Comparison of ENCODE assay signal across 8 cellular contexts in the genomic region with DNA sequence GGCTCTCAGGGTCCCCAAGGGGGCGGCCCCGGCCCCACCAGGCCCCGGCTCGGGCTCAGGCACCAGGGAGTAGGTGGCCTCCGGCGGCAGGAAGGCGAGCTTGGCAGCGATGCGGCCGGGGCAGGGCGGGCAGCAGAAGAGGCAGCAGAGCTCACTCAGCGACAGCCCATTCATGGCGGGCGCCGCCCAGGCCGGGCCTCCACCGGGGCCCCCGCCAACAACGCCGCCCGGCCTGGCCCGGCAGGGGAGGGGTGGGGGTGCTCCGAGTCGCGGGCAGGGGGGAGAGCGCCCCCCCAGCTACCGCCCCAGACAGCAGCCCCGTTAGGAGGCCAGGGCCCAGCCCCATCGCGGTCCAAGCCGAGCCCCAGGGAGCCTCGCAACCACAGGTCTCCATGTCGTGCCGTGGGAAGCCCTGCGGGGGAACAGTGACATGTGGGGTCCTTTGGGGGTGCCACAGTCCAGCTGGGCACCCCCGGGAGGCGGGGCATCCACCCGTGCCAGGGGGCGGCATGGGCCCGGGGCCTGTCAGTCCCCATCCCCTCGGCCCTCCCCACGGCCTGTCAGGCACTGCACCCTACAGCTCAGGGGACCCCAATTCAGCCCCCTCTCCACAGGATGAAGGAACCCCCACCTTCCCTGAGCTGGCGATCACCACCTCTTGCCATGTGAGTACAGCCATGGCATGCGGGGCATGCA. TPM values are rescaled to one million over a fixed set of nuclear protein-coding genes. Genes with fewer than 3 reads are reported as not detected.
DNase-seq lines count a peak whose midpoint lies in the region; ATAC-seq and TF ChIP-seq lines count a peak whose summit lies in the region.
"Not testable (repeated sequence)": the region's sequence is repeated elsewhere in the genome, so short reads cannot be mapped to it uniquely, and the experiment has no call there.

No MANE protein-coding gene starts in this region.

- H3K36me3 Mint-ChIP-seq in CD4-positive, CD25-positive, alpha-beta regulatory T cell = peaks cover 15% of the 10 kb centered on the region
- H3K36me3 Mint-ChIP-seq in T-cell = peaks cover 11% of the 10 kb centered on the region
- peaks cover 31% of the 10 kb centered on the region for H3K36me3 Mint-ChIP-seq in activated T-helper 17 cell treated with anti-CD3 and anti-CD28 coated beads, Interleukin-2, amount 50 U/mL, for 72 hours (ENCODE audit: low read depth)

- not testable (repeated sequence) for H3K9me3 Mint-ChIP-seq in CD4-positive, CD25-positive, alpha-beta regulatory T cell; T-cell; activated T-helper 17 cell treated with anti-CD3 and anti-CD28 coated beads, Interleukin-2, amount 50 U/mL, for 72 hours

- peak overlapping the region; percentile 34 for H3K56ac ChIP-seq in mesendoderm (ENCODE audit: low read length)

- H3K27me3 ChIP-seq in CD4-positive, CD25-positive, alpha-beta regulatory T cell (ENCODE audit: control insufficient read depth, insufficient read depth, low read length); heart right ventricle; mesendoderm (ENCODE audit: insufficient read depth, low read length, poor library complexity); psoas muscle (ENCODE audit: insufficient read depth in 3 of 3, low read length in 2 of 3); thoracic aorta (replicated peaks; ENCODE audit: insufficient read depth): not testable (repeated sequence)

- H3K79me2 ChIP-seq in mesendoderm (ENCODE audit: control insufficient read depth, insufficient read depth, low read length) = peaks cover 28% of the 10 kb centered on the region

- intact Hi-C loops in heart right ventricle (cut with DNase I); psoas muscle (cut with DNase I): not testable (repeated sequence)

- not testable (repeated sequence) for H3K18ac ChIP-seq in mesendoderm (ENCODE audit: low read length)

- not testable (repeated sequence) for H4K8ac ChIP-seq in mesendoderm (ENCODE audit: low read depth, low read length)

- POLR2A ChIA-PET in T-cell (lab: Charles Lee) = not testable (repeated sequence)

- peak overlapping the region; percentile 96 to 100 (median 100) for H3K4me3 Mint-ChIP-seq in CD4-positive, CD25-positive, alpha-beta regulatory T cell
- H3K4me3 Mint-ChIP-seq in T-cell = peak overlapping the region; percentile 94 to 99 (median 97)
- peak overlapping the region; percentile 91 for H3K4me3 Mint-ChIP-seq in activated T-helper 17 cell treated with anti-CD3 and anti-CD28 coated beads, Interleukin-2, amount 50 U/mL, for 72 hours

- not testable (repeated sequence) for H2BK120ac ChIP-seq in mesendoderm (ENCODE audit: low read depth, low read length)

- not testable (repeated sequence) for H3K4me3 ChIP-seq in CD4-positive, CD25-positive, alpha-beta regulatory T cell (ENCODE audit: low read depth, low read length); mesendoderm (ENCODE audit: low read length)
- H3K4me3 ChIP-seq in heart right ventricle (peak overlapping the region in 9 of 10 donors; percentile 28 to 100 (median 96)), psoas muscle (peak overlapping the region; percentile 97), thoracic aorta (peak overlapping the region; percentile 45)

- not testable (repeated sequence) for H3K9ac ChIP-seq in mesendoderm (ENCODE audit: low read length)

- H3K36me3 ChIP-seq in CD4-positive, CD25-positive, alpha-beta regulatory T cell (ENCODE audit: control insufficient read depth, insufficient read depth, low read length); mesendoderm (ENCODE audit: control insufficient read depth, insufficient read depth, low read length); psoas muscle (ENCODE audit: insufficient read depth in 1 of 2, low read depth in 1 of 2); thoracic aorta: not testable (repeated sequence)
- H3K36me3 ChIP-seq in heart right ventricle = peaks cover 0 to 29% (median 0%) of the 10 kb centered on the region in 9 donors

- H3K79me1 ChIP-seq in mesendoderm (ENCODE audit: low read length) = peaks cover 23% of the 10 kb centered on the region

- not testable (repeated sequence) for H3K4ac ChIP-seq in mesendoderm (ENCODE audit: low read depth, low read length)

- CTCF ChIA-PET in T-cell (lab: Charles Lee) = not testable (repeated sequence)

- H3K4me1 ChIP-seq in CD4-positive, CD25-positive, alpha-beta regulatory T cell (ENCODE audit: control insufficient read depth, insufficient read depth, low read length, poor library complexity, severe bottlenecking) = peaks cover 47% of the 10 kb centered on the region
- H3K4me1 ChIP-seq in heart right ventricle (peaks cover 28 to 61% (median 51%) of the 10 kb centered on the region in 9 donors), psoas muscle (peaks cover 30% of the 10 kb centered on the region), thoracic aorta (ENCODE audit: control insufficient read depth in 1 of 2, low read depth in 2 of 2) (peaks cover 19 to 43% of the 10 kb centered on the region in 2 donors)
- H3K4me1 ChIP-seq in mesendoderm (ENCODE audit: control insufficient read depth, low read depth, low read length) = not testable (repeated sequence)

- not testable (repeated sequence) for DNase-seq in CD4-positive, CD25-positive, alpha-beta regulatory T cell; T-cell; heart right ventricle; mesendoderm; psoas muscle; thoracic aorta (ENCODE audit: low spot score)
- DNase-seq in caudate nucleus (lab: John Stamatoyannopoulos, UW) = peak in 4 of 61 donors; percentile 23 to 56 (median 40)

- peak overlapping the region; percentile 98 to 100 (median 99) for H3K27ac Mint-ChIP-seq in CD4-positive, CD25-positive, alpha-beta regulatory T cell
- peak overlapping the region; percentile 95 to 99 for H3K27ac Mint-ChIP-seq in T-cell
- H3K27ac Mint-ChIP-seq in activated T-helper 17 cell treated with anti-CD3 and anti-CD28 coated beads, Interleukin-2, amount 50 U/mL, for 72 hours = peak overlapping the region; percentile 87

- H3K27me3 Mint-ChIP-seq in CD4-positive, CD25-positive, alpha-beta regulatory T cell; T-cell; activated T-helper 17 cell treated with anti-CD3 and anti-CD28 coated beads, Interleukin-2, amount 50 U/mL, for 72 hours: not testable (repeated sequence)

- not testable (repeated sequence) for H2BK5ac ChIP-seq in mesendoderm (ENCODE audit: low read length)

- H4K5ac ChIP-seq in mesendoderm (ENCODE audit: low read length) = not testable (repeated sequence)

- WGBS in heart right ventricle, 2 donors = 53 to 64% methylated on average over 18 to 44 of the region's 44 CpGs
- WGBS in mesendoderm (ENCODE audit: extremely low coverage, insufficient coverage, low lambda C conversion rate) = no CpG with 5 or more reads among the region's 44 CpGs
- WGBS in psoas muscle, 3 donors = 57 to 68% (median 62%) methylated on average over 12 to 40 of the region's 44 CpGs

- not testable (repeated sequence) for ATAC-seq in CD4-positive, CD25-positive, alpha-beta regulatory T cell (ENCODE audit: low read depth in 2 of 2); activated T-helper 17 cell treated with anti-CD3 and anti-CD28 coated beads, Interleukin-2, amount 50 U/mL, for 72 hours (replicated peaks); psoas muscle; thoracic aorta (ENCODE audit: insufficient number of reproducible peaks, low FRiP score, low read depth)
- ATAC-seq in T-cell (replicated peaks in 1 of 4) = peak in 1 of 4 experiments; percentile 1
- peak in 3 of 8 donors; percentile 1 to 13 (median 2) for ATAC-seq in heart right ventricle

- H3K9me3 ChIP-seq in CD4-positive, CD25-positive, alpha-beta regulatory T cell (ENCODE audit: control insufficient read depth in 2 of 2, low read length in 2 of 2); heart right ventricle; psoas muscle; thoracic aorta: not testable (repeated sequence)

- H3K27ac ChIP-seq in CD4-positive, CD25-positive, alpha-beta regulatory T cell (ENCODE audit: insufficient read depth, low read length, poor library complexity, severe bottlenecking) = peak overlapping the region; percentile 90
- peak overlapping the region; percentile 71 for H3K27ac ChIP-seq in caudate nucleus (ENCODE audit: low read depth, low read length)
- H3K27ac ChIP-seq in heart right ventricle = peak overlapping the region; percentile 38 to 99 (median 96)
- not testable (repeated sequence) for H3K27ac ChIP-seq in mesendoderm (ENCODE audit: low read depth, low read length)
- peak overlapping the region; percentile 84 for H3K27ac ChIP-seq in psoas muscle
- peak overlapping the region in 1 of 2 donors; percentile 38 for H3K27ac ChIP-seq in thoracic aorta

- not testable (repeated sequence) for H2BK15ac ChIP-seq in mesendoderm (replicated peaks; ENCODE audit: low read depth)

- not testable (repeated sequence) for TF ChIP-seq CTCF in heart right ventricle (IDR thresholded peaks at IDR 0.05); psoas muscle (IDR thresholded peaks at IDR 0.05); thoracic aorta (IDR thresholded peaks at IDR 0.05)

- peaks cover 0 to 46% (median 22%) of the 10 kb centered on the region in 4 donors for H3K4me1 Mint-ChIP-seq in CD4-positive, CD25-positive, alpha-beta regulatory T cell
- peaks cover 30 to 43% (median 33%) of the 10 kb centered on the region in 3 donors for H3K4me1 Mint-ChIP-seq in T-cell
- H3K4me1 Mint-ChIP-seq in activated T-helper 17 cell treated with anti-CD3 and anti-CD28 coated beads, Interleukin-2, amount 50 U/mL, for 72 hours = peaks cover 14% of the 10 kb centered on the region

- H3K23ac ChIP-seq in mesendoderm (ENCODE audit: low read length) = not testable (repeated sequence)

- not testable (repeated sequence) for H2AK5ac ChIP-seq in mesendoderm (ENCODE audit: low read length)

- not testable (repeated sequence) for H3K4me2 ChIP-seq in mesendoderm (ENCODE audit: low read length)

RNA-seq across cellular contexts. Expression of gene ABHD17A, which starts 3.8 kb away (rescaled TPM):
- 148 TPM for total RNA-seq in CD4-positive, CD25-positive, alpha-beta regulatory T cell
- polyA plus RNA-seq in CD4-positive, CD25-positive, alpha-beta regulatory T cell = 100 to 1,000 TPM; 139 to 202 (median 159) TPM
- 100 to 1,000 TPM; 136 to 185 (median 151) TPM for total RNA-seq in T-cell
- 100 to 1,000 TPM in 1 of 2 donors, 10 to 100 TPM in 1; 84.4 to 109 TPM for total RNA-seq in activated T-helper 17 cell treated with anti-CD3 and anti-CD28 coated beads, Interleukin-2, amount 50 U/mL, for 72 hours
- 10 to 100 TPM; 45.1 to 68.0 (median 57.0) TPM for total RNA-seq in heart right ventricle
- polyA plus RNA-seq in heart right ventricle = 100 to 1,000 TPM in 1 of 2 donors, 10 to 100 TPM in 1; 93.6 to 185 TPM
- 33.9 TPM for polyA plus RNA-seq in mesendoderm (2013, experiment 1 of 2)
- 34.1 TPM for polyA plus RNA-seq in mesendoderm (2013, experiment 2 of 2)
- 10 to 100 TPM; 38.5 to 54.2 (median 42.3) TPM for total RNA-seq in psoas muscle
- polyA plus RNA-seq in psoas muscle = 10 to 100 TPM; 35.5 to 58.9 (median 47.6) TPM
- 100 to 1,000 TPM in 1 of 2 donors, 10 to 100 TPM in 1; 96.8 to 143 TPM for total RNA-seq in thoracic aorta

RNA-seq across cellular contexts. Expression of gene KLF16, which starts 18.2 kb away (rescaled TPM):
- 40.6 TPM for total RNA-seq in CD4-positive, CD25-positive, alpha-beta regulatory T cell
- under 1 TPM; 0.28 to 0.86 (median 0.59) TPM for polyA plus RNA-seq in CD4-positive, CD25-positive, alpha-beta regulatory T cell
- total RNA-seq in T-cell = 10 to 100 TPM; 29.8 to 61.4 (median 32.7) TPM
- 10 to 100 TPM; 16.3 to 32.9 TPM for total RNA-seq in activated T-helper 17 cell treated with anti-CD3 and anti-CD28 coated beads, Interleukin-2, amount 50 U/mL, for 72 hours
- total RNA-seq in heart right ventricle = 10 to 100 TPM in 4 of 10 donors, 1 to 10 TPM in 6; 5.0 to 13.4 (median 7.6) TPM
- 1 to 10 TPM; 4.0 to 8.6 TPM for polyA plus RNA-seq in heart right ventricle
- 32.7 TPM for polyA plus RNA-seq in mesendoderm (2013, experiment 1 of 2)
- polyA plus RNA-seq in mesendoderm (2013, experiment 2 of 2) = 33.5 TPM
- total RNA-seq in psoas muscle = 10 to 100 TPM in 1 of 4 donors, 1 to 10 TPM in 3; 3.0 to 11.1 (median 4.3) TPM
- 10 to 100 TPM in 1 of 3 donors, 1 to 10 TPM in 2; 2.2 to 13.0 (median 3.1) TPM for polyA plus RNA-seq in psoas muscle
- total RNA-seq in thoracic aorta = 10 to 100 TPM in 1 of 2 donors, 1 to 10 TPM in 1; 7.7 to 11.0 TPM

RNA-seq across cellular contexts. Expression of gene ADAT3, which starts 23.7 kb away (rescaled TPM):
- total RNA-seq in CD4-positive, CD25-positive, alpha-beta regulatory T cell = 6.9 TPM
- 1 to 10 TPM; 4.4 to 8.8 (median 6.0) TPM for polyA plus RNA-seq in CD4-positive, CD25-positive, alpha-beta regulatory T cell
- total RNA-seq in T-cell = 10 to 100 TPM in 1 of 5 donors, 1 to 10 TPM in 4; 6.0 to 16.1 (median 7.7) TPM
- total RNA-seq in activated T-helper 17 cell treated with anti-CD3 and anti-CD28 coated beads, Interleukin-2, amount 50 U/mL, for 72 hours = 10 to 100 TPM; 11.6 to 12.2 TPM
- 1 to 10 TPM in 9 of 10 donors, under 1 TPM in 1; 0.94 to 3.2 (median 1.4) TPM for total RNA-seq in heart right ventricle
- 1 to 10 TPM; 2.0 to 4.3 TPM for polyA plus RNA-seq in heart right ventricle
- 6.6 TPM for polyA plus RNA-seq in mesendoderm (2013, experiment 1 of 2)
- polyA plus RNA-seq in mesendoderm (2013, experiment 2 of 2) = 6.4 TPM
- total RNA-seq in psoas muscle = 1 to 10 TPM; 1.4 to 2.2 (median 1.7) TPM
- 1 to 10 TPM; 2.4 to 7.2 (median 3.6) TPM for polyA plus RNA-seq in psoas muscle
- 1 to 10 TPM; 3.9 to 8.4 TPM for total RNA-seq in thoracic aorta

RNA-seq across cellular contexts. Expression of gene SCAMP4, which starts 23.7 kb away (rescaled TPM):
- total RNA-seq in CD4-positive, CD25-positive, alpha-beta regulatory T cell = 20.8 TPM
- 10 to 100 TPM in 2 of 4 donors, 1 to 10 TPM in 2; 8.2 to 20.3 (median 10.0) TPM for polyA plus RNA-seq in CD4-positive, CD25-positive, alpha-beta regulatory T cell
- 10 to 100 TPM; 24.8 to 49.2 (median 27.5) TPM for total RNA-seq in T-cell
- total RNA-seq in activated T-helper 17 cell treated with anti-CD3 and anti-CD28 coated beads, Interleukin-2, amount 50 U/mL, for 72 hours = 10 to 100 TPM; 31.7 to 36.4 TPM
- total RNA-seq in heart right ventricle = 10 to 100 TPM; 11.7 to 24.2 (median 14.4) TPM
- polyA plus RNA-seq in heart right ventricle = 10 to 100 TPM; 17.0 to 22.1 TPM
- 31.5 TPM for polyA plus RNA-seq in mesendoderm (2013, experiment 1 of 2)
- polyA plus RNA-seq in mesendoderm (2013, experiment 2 of 2) = 30.6 TPM
- total RNA-seq in psoas muscle = 10 to 100 TPM; 13.4 to 16.3 (median 15.1) TPM
- polyA plus RNA-seq in psoas muscle = 10 to 100 TPM in 2 of 3 donors, 1 to 10 TPM in 1; 9.5 to 17.5 (median 15.5) TPM
- total RNA-seq in thoracic aorta = 10 to 100 TPM; 44.1 to 73.7 TPM

RNA-seq across cellular contexts. Expression of gene REXO1, which starts 33.3 kb away (rescaled TPM):
- total RNA-seq in CD4-positive, CD25-positive, alpha-beta regulatory T cell = 103 TPM
- 1 to 10 TPM; 2.5 to 5.5 (median 3.6) TPM for polyA plus RNA-seq in CD4-positive, CD25-positive, alpha-beta regulatory T cell
- 10 to 100 TPM; 68.4 to 97.5 (median 78.7) TPM for total RNA-seq in T-cell
- 10 to 100 TPM; 39.7 to 50.0 TPM for total RNA-seq in activated T-helper 17 cell treated with anti-CD3 and anti-CD28 coated beads, Interleukin-2, amount 50 U/mL, for 72 hours
- 10 to 100 TPM; 13.1 to 20.1 (median 16.5) TPM for total RNA-seq in heart right ventricle
- 10 to 100 TPM; 13.1 to 20.6 TPM for polyA plus RNA-seq in heart right ventricle
- 28.3 TPM for polyA plus RNA-seq in mesendoderm (2013, experiment 1 of 2)
- polyA plus RNA-seq in mesendoderm (2013, experiment 2 of 2) = 27.2 TPM
- total RNA-seq in psoas muscle = 10 to 100 TPM; 13.5 to 35.2 (median 22.3) TPM
- polyA plus RNA-seq in psoas muscle = 10 to 100 TPM; 16.5 to 26.9 (median 20.3) TPM
- 10 to 100 TPM; 18.2 to 24.5 TPM for total RNA-seq in thoracic aorta
